21 cellular contexts compared by ENCODE assay signal in genomic region chr20:55424968-55425367, GRCh38.
"Had no signal": no experiment of that assay in that cellular context is flagged by ENCODE, and none has a peak within 500 bp of the region (broad histone marks: within the 10 kb centered on the region; RNA-seq: fewer than 3 reads in every experiment).

No MANE protein-coding gene starts in this region.

- H3K36me3 Mint-ChIP-seq: activated naive CD4-positive, alpha-beta T cell treated with anti-CD3 and anti-CD28 coated beads, Interleukin-2, amount 50 U/mL, for 72 hours; natural killer cell treated with Interleukin-12 subunit alpha and Interleukin-12 subunit beta and Interleukin-15 and Interleukin-18, amount 100 ng/mL, for 72 hours; stimulated activated effector memory CD8-positive, alpha-beta T cell treated with anti-CD3 and anti-CD28 coated beads, Interleukin-12 subunit alpha, Interleukin-12 subunit beta, amount 100 ng/mL, for 72 hours had no signal

- DNase-seq: activated B cell treated with CpG ODN at 0.5 μM for 24 hours; activated CD4-positive, alpha-beta T cell treated with anti-CD3 and anti-CD28 coated beads for 36 hours; activated CD4-positive, alpha-beta T cell treated with anti-CD3 and anti-CD28 coated beads, Interleukin-2, amount 50 U/mL, for 4 hours; activated CD8-positive, alpha-beta memory T cell treated with anti-CD3 and anti-CD28 coated beads for 24 hours; activated CD8-positive, alpha-beta memory T cell treated with anti-CD3 and anti-CD28 coated beads, Interleukin-2, amount 50 U/mL, for 4 hours; activated T-cell treated with anti-CD3 and anti-CD28 coated beads, Interleukin-2, amount 50 U/mL, for 24 hours; brain microvascular endothelial cell; central memory CD4-positive, alpha-beta T cell; dermis blood vessel endothelial cell; effector CD8-positive, alpha-beta T cell; foreskin keratinocyte; hypothalamus; stimulated activated CD4-positive, alpha-beta T cell treated with anti-CD3 and anti-CD28 coated beads, Interleukin-12 subunit alpha, Interleukin-12 subunit beta, amount 100 ng/mL, for 4 hours; stomach; T1000; transverse colon had no signal

- H3K9me3 Mint-ChIP-seq: activated T-cell treated with anti-CD3 and anti-CD28 coated beads, Interleukin-2, amount 50 U/mL, for 24 hours had no signal

- H3K4me3 Mint-ChIP-seq: activated B cell treated with CpG ODN at 0.5 μM for 24 hours; activated CD4-positive, alpha-beta T cell treated with anti-CD3 and anti-CD28 coated beads for 36 hours; activated T-cell treated with anti-CD3 and anti-CD28 coated beads, Interleukin-2, amount 50 U/mL, for 24 hours; activated T-helper 17 cell treated with anti-CD3 and anti-CD28 coated beads, Interleukin-2, amount 50 U/mL, for 72 hours; natural killer cell treated with Interleukin-12 subunit alpha and Interleukin-12 subunit beta and Interleukin-15 and Interleukin-18, amount 100 ng/mL, for 72 hours; stimulated activated effector memory CD8-positive, alpha-beta T cell treated with anti-CD3 and anti-CD28 coated beads, Interleukin-12 subunit alpha, Interleukin-12 subunit beta, amount 100 ng/mL, for 72 hours; T-helper 1 cell treated with Interleukin-12 subunit alpha and Interleukin-12 subunit beta and Interleukin-4 antibody, amounts not matched to agents 30 μg/mL and 1 μg/mL, for 36 hours had no signal

- H3K4me1 Mint-ChIP-seq: activated B cell treated with CpG ODN at 0.5 μM for 24 hours; activated CD4-positive, alpha-beta T cell treated with anti-CD3 and anti-CD28 coated beads for 36 hours; activated T-helper 17 cell treated with anti-CD3 and anti-CD28 coated beads, Interleukin-2, amount 50 U/mL, for 72 hours; stimulated activated effector memory CD8-positive, alpha-beta T cell treated with anti-CD3 and anti-CD28 coated beads, Interleukin-12 subunit alpha, Interleukin-12 subunit beta, amount 100 ng/mL, for 72 hours had no signal

- H3K27me3 Mint-ChIP-seq: activated B cell treated with CpG ODN at 0.5 μM for 24 hours; activated CD4-positive, alpha-beta T cell treated with anti-CD3 and anti-CD28 coated beads for 36 hours; activated T-cell treated with anti-CD3 and anti-CD28 coated beads, Interleukin-2, amount 50 U/mL, for 24 hours; activated T-helper 17 cell treated with anti-CD3 and anti-CD28 coated beads, Interleukin-2, amount 50 U/mL, for 72 hours; natural killer cell treated with Interleukin-12 subunit alpha and Interleukin-12 subunit beta and Interleukin-15 and Interleukin-18, amount 100 ng/mL, for 72 hours had no signal

- ATAC-seq: activated CD4-positive, alpha-beta T cell treated with anti-CD3 and anti-CD28 coated beads for 36 hours; activated naive CD4-positive, alpha-beta T cell treated with anti-CD3 and anti-CD28 coated beads, Interleukin-2, amount 50 U/mL, for 72 hours; activated T-helper 17 cell treated with anti-CD3 and anti-CD28 coated beads, Interleukin-2, amount 50 U/mL, for 72 hours; foreskin keratinocyte; natural killer cell treated with Interleukin-12 subunit alpha and Interleukin-12 subunit beta and Interleukin-15 and Interleukin-18, amount 100 ng/mL, for 72 hours; stimulated activated effector memory CD8-positive, alpha-beta T cell treated with anti-CD3 and anti-CD28 coated beads, Interleukin-12 subunit alpha, Interleukin-12 subunit beta, amount 100 ng/mL, for 72 hours had no signal

- H3K27ac Mint-ChIP-seq: activated B cell treated with CpG ODN at 0.5 μM for 24 hours; activated CD4-positive, alpha-beta T cell treated with anti-CD3 and anti-CD28 coated beads for 36 hours; activated naive CD4-positive, alpha-beta T cell treated with anti-CD3 and anti-CD28 coated beads, Interleukin-2, amount 50 U/mL, for 72 hours; activated T-cell treated with anti-CD3 and anti-CD28 coated beads, Interleukin-2, amount 50 U/mL, for 24 hours; activated T-helper 17 cell treated with anti-CD3 and anti-CD28 coated beads, Interleukin-2, amount 50 U/mL, for 72 hours; natural killer cell treated with Interleukin-12 subunit alpha and Interleukin-12 subunit beta and Interleukin-15 and Interleukin-18, amount 100 ng/mL, for 72 hours; stimulated activated effector memory CD8-positive, alpha-beta T cell treated with anti-CD3 and anti-CD28 coated beads, Interleukin-12 subunit alpha, Interleukin-12 subunit beta, amount 100 ng/mL, for 72 hours; T-helper 1 cell treated with Interleukin-12 subunit alpha and Interleukin-12 subunit beta and Interleukin-4 antibody, amounts not matched to agents 30 μg/mL and 1 μg/mL, for 36 hours had no signal
